In genomic region chr4:52659722-52660261, GRCh38 we compare ENCODE assay signal across 8 cellular contexts. TPM values are rescaled to one million over a fixed set of nuclear protein-coding genes. Genes with fewer than 3 reads are reported as not detected.
DNase-seq lines count a peak whose midpoint lies in the region; ATAC-seq and TF ChIP-seq lines count a peak whose summit lies in the region.

No MANE protein-coding gene starts in this region.

- 0% methylated on average over 43 of the region's 45 CpGs for WGBS in esophagus muscularis mucosa
- WGBS in thyroid gland, 2 donors: 1 to 2% methylated on average over 15 to 41 of the region's 45 CpGs

- TF ChIP-seq CTCF in esophagus muscularis mucosa (IDR thresholded peaks at IDR 0.05) (no peak), thyroid gland (IDR thresholded peaks at IDR 0.05) (no peak)

- peak overlapping the region; percentile 72 to 98 (median 92) for H3K4me3 ChIP-seq in esophagus muscularis mucosa
- peak overlapping the region; percentile 66 for H3K4me3 ChIP-seq in mononuclear cell (ENCODE audit: low read length)
- peak overlapping the region; percentile 54 to 84 (median 81) for H3K4me3 ChIP-seq in thyroid gland (replicated peaks in 1 of 3)

- H3K4me1 ChIP-seq in esophagus muscularis mucosa (peaks cover 24 to 46% (median 33%) of the 10 kb centered on the region in 4 donors), mononuclear cell (ENCODE audit: insufficient read depth, low read length) (peaks cover 22% of the 10 kb centered on the region), thyroid gland (peaks cover 7 to 12% of the 10 kb centered on the region in 2 donors)

- peak overlapping the region; percentile 82 for H3K4me3 Mint-ChIP-seq in activated T-cell treated with anti-CD3 and anti-CD28 coated beads, Interleukin-2, amount 50 U/mL, for 24 hours

- H3K27ac ChIP-seq in esophagus muscularis mucosa (replicated peaks in 1 of 4): peak overlapping the region; percentile 93 to 99 (median 97)
- H3K27ac ChIP-seq in thyroid gland: peak overlapping the region; percentile 92 to 95 (median 93)

- no peaks in the 10 kb centered on the region for H3K27me3 ChIP-seq in esophagus muscularis mucosa
- no peaks in the 10 kb centered on the region for H3K27me3 ChIP-seq in mononuclear cell (ENCODE audit: insufficient read depth, low read length)
- H3K27me3 ChIP-seq in thyroid gland: no peaks in the 10 kb centered on the region

- H3K36me3 ChIP-seq in esophagus muscularis mucosa (no peaks in the 10 kb centered on the region), thyroid gland (no peaks in the 10 kb centered on the region)

- DNase-seq in D341Med (ENCODE audit: low spot score): peak; percentile 43
- DNase-seq in HuH-7 (ENCODE audit: low spot score): peak; percentile 83
- peak; percentile 58 for DNase-seq in activated T-cell treated with anti-CD3 and anti-CD28 coated beads, Interleukin-2, amount 50 U/mL, for 24 hours
- no peak for DNase-seq in esophagus muscularis mucosa (ENCODE audit: extremely low spot score)
- peak; percentile 68 to 71 for DNase-seq in thyroid gland
- DNase-seq in NCI-H187 treated with DMSO at 0.1 percent for 48 hours (lab: John Stamatoyannopoulos, UW): no peak

- peaks cover 7% of the 10 kb centered on the region for H3K36me3 Mint-ChIP-seq in activated T-cell treated with anti-CD3 and anti-CD28 coated beads, Interleukin-2, amount 50 U/mL, for 24 hours (ENCODE audit: low read depth)

- H3K4me1 Mint-ChIP-seq in activated T-cell treated with anti-CD3 and anti-CD28 coated beads, Interleukin-2, amount 50 U/mL, for 24 hours (ENCODE audit: low read depth): peaks cover 23% of the 10 kb centered on the region

- no peak for TF ChIP-seq EP300 in esophagus muscularis mucosa (IDR thresholded peaks at IDR 0.05)

- ATAC-seq in GM21423 (IDR thresholded peaks at IDR 0.05; ENCODE audit: unreplicated experiment): peak; percentile 22

- H3K27me3 Mint-ChIP-seq in activated T-cell treated with anti-CD3 and anti-CD28 coated beads, Interleukin-2, amount 50 U/mL, for 24 hours: peaks cover 37% of the 10 kb centered on the region

- peak overlapping the region; percentile 80 for H3K27ac Mint-ChIP-seq in activated T-cell treated with anti-CD3 and anti-CD28 coated beads, Interleukin-2, amount 50 U/mL, for 24 hours

- no peaks in the 10 kb centered on the region for H3K9me3 ChIP-seq in esophagus muscularis mucosa
- H3K9me3 ChIP-seq in mononuclear cell (ENCODE audit: low read depth, low read length): no peaks in the 10 kb centered on the region
- no peaks in the 10 kb centered on the region for H3K9me3 ChIP-seq in thyroid gland

- TF ChIP-seq POLR2A in esophagus muscularis mucosa (IDR thresholded peaks at IDR 0.05; ENCODE audit: low read depth) (no peak), thyroid gland (IDR thresholded peaks at IDR 0.05) (no peak)

- intact Hi-C loops in esophagus muscularis mucosa (cut with DNase I): loop anchor here (2.0 kb wide), 1 partner anchor 59 kb away; no protein-coding TSS in a partner anchor
- intact Hi-C loops in thyroid gland (cut with DNase I): loop anchor here (10.0 kb wide), 1 partner anchor 45 kb away; no protein-coding TSS in a partner anchor

- H3K9me3 Mint-ChIP-seq in activated T-cell treated with anti-CD3 and anti-CD28 coated beads, Interleukin-2, amount 50 U/mL, for 24 hours: no peaks in the 10 kb centered on the region

RNA-seq across cellular contexts. Expression of gene USP46, which starts 0.7 kb away (rescaled TPM):
- total RNA-seq in esophagus muscularis mucosa: 1 to 10 TPM; 6.6 to 9.3 (median 7.8) TPM
- total RNA-seq in mononuclear cell: 6.9 TPM
- 10 to 100 TPM; 10.8 to 17.6 (median 14.2) TPM for total RNA-seq in thyroid gland

Comparison
In these comparisons a context has a peak if more than half of its experiments do, and no peak if none do; other contexts are left out.
1. DNase-seq: peak in D341Med (single experiment), HuH-7 (single experiment), activated T-cell treated with anti-CD3 and anti-CD28 coated beads, Interleukin-2, amount 50 U/mL, for 24 hours (single experiment) and thyroid gland (2 of 2); none in esophagus muscularis mucosa (single experiment) and NCI-H187 treated with DMSO at 0.1 percent for 48 hours (single experiment).
2. Peak in every context shown above with its lines, with median percentiles within 50 percentile points of each other: H3K4me3 ChIP-seq.